In the genomic region with DNA sequence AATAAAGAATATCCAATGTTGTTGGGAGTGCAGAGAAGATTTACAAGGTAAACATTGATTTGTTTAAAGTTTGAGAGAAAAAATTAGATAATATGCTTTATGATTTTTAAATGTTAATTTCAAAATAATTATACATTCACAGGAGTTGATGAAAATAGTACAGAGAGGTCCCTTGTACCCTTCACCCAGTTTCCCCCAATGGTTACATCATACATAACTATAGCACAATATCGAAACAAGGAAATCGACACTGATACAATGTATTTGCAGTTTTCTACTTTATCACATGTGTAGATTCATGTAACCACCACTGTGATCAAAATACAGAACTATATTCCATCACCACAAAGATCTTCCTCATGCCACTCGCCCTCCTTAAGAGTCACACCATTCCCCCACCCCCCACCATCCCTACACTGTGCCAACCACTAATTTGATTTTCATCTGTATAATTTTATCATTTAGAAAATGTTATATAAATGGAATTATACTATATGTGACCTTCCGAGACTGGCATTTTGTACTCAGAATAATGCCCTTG, we compare ENCODE assay signal across 35 cellular contexts. TPM values are rescaled to one million over a fixed set of nuclear protein-coding genes. Genes with fewer than 3 reads are reported as not detected.
DNase-seq lines count a peak whose midpoint lies in the region; ATAC-seq and TF ChIP-seq lines count a peak whose summit lies in the region.
"Had no signal": no experiment of that assay in that cellular context is flagged by ENCODE, and none has a peak within 500 bp of the region (broad histone marks: within the 10 kb centered on the region; RNA-seq: fewer than 3 reads in every experiment).

No MANE protein-coding gene starts in this region.

- H3K4me2 ChIP-seq in OCI-LY7 (ENCODE audit: low read length), result no peak overlapping the region
- H3K4me2 ChIP-seq: A549; BLaER1; BLaER1 treated with 17β-estradiol and CSF1 and Interleukin-3, amounts not matched to agents 10 nM and 100 nM had no signal

- ATAC-seq in upper lobe of right lung, result peak; percentile 66
- ATAC-seq: A549; CD8-positive, alpha-beta T cell had no signal

- POLR2A ChIA-PET in HEK293 (lab: Yijun Ruan, JAX) (no interaction called here), OCI-LY7 (lab: Charles Lee) (no interaction called here)

- TF ChIP-seq POLR2A in uterus (IDR thresholded peaks at IDR 0.05), result no peak

- 0 out of 2 replicates have a peak overlapping the region, but pooled peaks have one; percentile 5 for H2AFZ ChIP-seq in OCI-LY7 (ENCODE audit: low read length)

- no peaks in the 10 kb centered on the region for H3K9me2 ChIP-seq in OCI-LY7 (ENCODE audit: insufficient read depth, low read length)

- no peaks in the 10 kb centered on the region for H3K27me3 ChIP-seq in upper lobe of right lung
- no peaks in the 10 kb centered on the region for H3K27me3 ChIP-seq in uterus
- H3K27me3 ChIP-seq: BLaER1; BLaER1 treated with 17β-estradiol and CSF1 and Interleukin-3, amounts not matched to agents 10 nM and 100 nM had no signal

- DNase-seq in OCI-LY7 (ENCODE audit: low spot score), result no peak
- DNase-seq in upper lobe of right lung, result no peak
- DNase-seq in stimulated activated CD8-positive, alpha-beta memory T cell treated with anti-CD3 and anti-CD28 coated beads, Interleukin-4, amount 100 ng/mL, for 48 hours, result no peak
- no peak for DNase-seq in Kasumi-1 (lab: John Stamatoyannopoulos, UW)
- DNase-seq in uterus, result no peak
- DNase-seq: 8988T; ACHN; AML-193; BE2C; C1 segment of cervical spinal cord; Caco-2; Calu3; CD4-positive, alpha-beta memory T cell; CD4-positive, alpha-beta T cell; CD4-positive, CD25-positive, alpha-beta regulatory T cell; CD8-positive, alpha-beta memory T cell; CD8-positive, alpha-beta T cell; COR-L47; DMS 273 treated with DMSO at 0.1 percent for 48 hours; DMS153; DMS53; DMS79; DMS79 treated with DMSO at 0.1 percent for 48 hours; DND-41; EL had no signal

- H4K20me1 ChIP-seq in OCI-LY7 (ENCODE audit: insufficient read depth, low read length), result no peaks in the 10 kb centered on the region
- H4K20me1 ChIP-seq: BLaER1; BLaER1 treated with 17β-estradiol and CSF1 and Interleukin-3, amounts not matched to agents 10 nM and 100 nM had no signal

- BruUV-seq in OCI-LY7 (replicated peaks; lab: Mats Ljungman, UMichigan), result no TSS peak

- H3K4me1 ChIP-seq in HEK293 (ENCODE audit: control insufficient read depth, insufficient read depth, low read length) (no peaks in the 10 kb centered on the region), OCI-LY7 (ENCODE audit: insufficient read depth, low read length, poor library complexity, severe bottlenecking) (peaks cover 7% of the 10 kb centered on the region), upper lobe of right lung (no peaks in the 10 kb centered on the region), uterus (no peaks in the 10 kb centered on the region)
- H3K4me1 ChIP-seq: A549; BE2C; BLaER1; BLaER1 treated with 17β-estradiol and CSF1 and Interleukin-3, amounts not matched to agents 10 nM and 100 nM had no signal

- TF ChIP-seq CTCF in HEK293 (tag by site-specific recombination; IDR thresholded peaks at IDR 0.05) (no peak), OCI-LY7 (conservative IDR thresholded peaks at IDR 0.05; ENCODE audit: low read length) (no peak), upper lobe of right lung (IDR thresholded peaks at IDR 0.05) (no peak), uterus (IDR thresholded peaks at IDR 0.05) (no peak)

- no peaks in the 10 kb centered on the region for H3K79me2 ChIP-seq in OCI-LY7 (ENCODE audit: insufficient read depth, low read depth, low read length)

- CTCF ChIA-PET in HEK293 (lab: Yijun Ruan, JAX), result no interaction called here
- CTCF ChIA-PET in OCI-LY7 (lab: Charles Lee; ENCODE audit: unreplicated experiment), result no interaction called here

- H3K9me3 ChIP-seq in HEK293 (ENCODE audit: control insufficient read depth, insufficient read depth, low read depth, low read length) (no peaks in the 10 kb centered on the region), OCI-LY7 (ENCODE audit: low read length) (no peaks in the 10 kb centered on the region), upper lobe of right lung (no peaks in the 10 kb centered on the region), uterus (no peaks in the 10 kb centered on the region)
- H3K9me3 ChIP-seq: A549; BE2C; BLaER1; BLaER1 treated with 17β-estradiol and CSF1 and Interleukin-3, amounts not matched to agents 10 nM and 100 nM had no signal

- H3K27ac ChIP-seq in HEK293 (ENCODE audit: extremely low read depth, low read depth, low read length) (no peak overlapping the region), OCI-LY7 (ENCODE audit: low read depth, low read length, poor library complexity, severe bottlenecking) (no peak overlapping the region), upper lobe of right lung (no peak overlapping the region), uterus (no peak overlapping the region)
- H3K27ac ChIP-seq: 22Rv1; A549; BLaER1; BLaER1 treated with 17β-estradiol and CSF1 and Interleukin-3, amounts not matched to agents 10 nM and 100 nM; C4-2B had no signal

- H3K36me3 ChIP-seq in HEK293 (ENCODE audit: control insufficient read depth in 2 of 2, insufficient read depth in 1 of 2, low read length in 2 of 2) (no peaks in the 10 kb centered on the region), OCI-LY7 (ENCODE audit: insufficient read depth, low read length) (no peaks in the 10 kb centered on the region), upper lobe of right lung (no peaks in the 10 kb centered on the region), uterus (no peaks in the 10 kb centered on the region)
- H3K36me3 ChIP-seq: BE2C; BLaER1; BLaER1 treated with 17β-estradiol and CSF1 and Interleukin-3, amounts not matched to agents 10 nM and 100 nM had no signal

- intact Hi-C loops in OCI-LY7 (cut with micrococcal nuclease; ENCODE audit: unreplicated experiment) (no loop called here), upper lobe of right lung (cut with DNase I) (no loop called here), uterus (cut with DNase I; ENCODE audit: low total_unique reads) (no loop called here)

- H3K4me3 ChIP-seq in HEK293 (ENCODE audit: low read depth, low read length) (no peak overlapping the region), OCI-LY7 (ENCODE audit: low read depth, low read length, poor library complexity, severe bottlenecking) (no peak overlapping the region), upper lobe of right lung (no peak overlapping the region), uterus (no peak overlapping the region)
- H3K4me3 ChIP-seq: A549; BLaER1; BLaER1 treated with 17β-estradiol and CSF1 and Interleukin-3, amounts not matched to agents 10 nM and 100 nM had no signal

TF ChIP-seq in HEK293, 187 proteins besides CTCF, POLR2A, EP300 and RAD21:
- no peak for TF ChIP-seq ZNF311 (tag by site-specific recombination; IDR thresholded peaks at IDR 0.05; ENCODE audit: borderline replicate concordance)
- TF ChIP-seq ZNF610 (tag by site-specific recombination; IDR thresholded peaks at IDR 0.05; ENCODE audit: borderline replicate concordance), result no peak
- TF ChIP-seq ZNF624 (tag by site-specific recombination; IDR thresholded peaks at IDR 0.05), result no peak
- TF ChIP-seq KLF8 (tag by site-specific recombination; IDR thresholded peaks at IDR 0.05), result no peak
- TF ChIP-seq FEZF1 (tag by site-specific recombination; IDR thresholded peaks at IDR 0.05), result no peak
- no peak for TF ChIP-seq SALL2 (tag by site-specific recombination; IDR thresholded peaks at IDR 0.05; ENCODE audit: borderline replicate concordance)
- TF ChIP-seq ZNF529 (tag by site-specific recombination; IDR thresholded peaks at IDR 0.05; ENCODE audit: insufficient replicate concordance), result peak; percentile 95
- TF ChIP-seq ZNF701 (tag by site-specific recombination; IDR thresholded peaks at IDR 0.05), result no peak

RNA-seq across cellular contexts. Expression of a gene that starts 11.7 kb away (rescaled TPM):
- total RNA-seq in OCI-LY7 (2014; rRNA removed; shearing (Covaris generic)), result 1,088 and 1,231 TPM in 2 replicates
- total RNA-seq in OCI-LY7 (2022) (552 and 585 TPM in 2 replicates), upper lobe of right lung (1,444 TPM), uterus (100 to 1,000 TPM; 130 to 356 (median 227) TPM)
- total RNA-seq: A172, A673, Caco-2 had no signal

RNA-seq across cellular contexts. Expression of a gene that starts 21.0 kb away (rescaled TPM):
- total RNA-seq in OCI-LY7 (2014; rRNA removed; shearing (Covaris generic)), result 2.9 and 3.1 TPM in 2 replicates
- total RNA-seq in OCI-LY7 (2022) (4.9 and 5.1 TPM in 2 replicates), upper lobe of right lung (not detected), uterus (not detected)
- total RNA-seq: A172; A673; B cell; Caco-2; Calu3; CD4-positive, alpha-beta memory T cell; CD4-positive, alpha-beta T cell; CD4-positive, CD25-positive, alpha-beta regulatory T cell; CD8-positive, alpha-beta memory T cell; CD8-positive, alpha-beta T cell; Daoy had no signal

RNA-seq across cellular contexts. Expression of a gene that starts 56.3 kb away (rescaled TPM):
- total RNA-seq in OCI-LY7 (2014; rRNA removed; shearing (Covaris generic)), result not detected in 2 replicates
- total RNA-seq in OCI-LY7 (2022) (not detected in 2 replicates), upper lobe of right lung (not detected), uterus (not detected)
- total RNA-seq: A172; A673; B cell; Caco-2; Calu3; CD4-positive, alpha-beta memory T cell; CD4-positive, alpha-beta T cell; CD4-positive, CD25-positive, alpha-beta regulatory T cell; CD8-positive, alpha-beta memory T cell; CD8-positive, alpha-beta T cell; Daoy had no signal
